ENCODE assay signal across 1 cellular context in the genomic region with DNA sequence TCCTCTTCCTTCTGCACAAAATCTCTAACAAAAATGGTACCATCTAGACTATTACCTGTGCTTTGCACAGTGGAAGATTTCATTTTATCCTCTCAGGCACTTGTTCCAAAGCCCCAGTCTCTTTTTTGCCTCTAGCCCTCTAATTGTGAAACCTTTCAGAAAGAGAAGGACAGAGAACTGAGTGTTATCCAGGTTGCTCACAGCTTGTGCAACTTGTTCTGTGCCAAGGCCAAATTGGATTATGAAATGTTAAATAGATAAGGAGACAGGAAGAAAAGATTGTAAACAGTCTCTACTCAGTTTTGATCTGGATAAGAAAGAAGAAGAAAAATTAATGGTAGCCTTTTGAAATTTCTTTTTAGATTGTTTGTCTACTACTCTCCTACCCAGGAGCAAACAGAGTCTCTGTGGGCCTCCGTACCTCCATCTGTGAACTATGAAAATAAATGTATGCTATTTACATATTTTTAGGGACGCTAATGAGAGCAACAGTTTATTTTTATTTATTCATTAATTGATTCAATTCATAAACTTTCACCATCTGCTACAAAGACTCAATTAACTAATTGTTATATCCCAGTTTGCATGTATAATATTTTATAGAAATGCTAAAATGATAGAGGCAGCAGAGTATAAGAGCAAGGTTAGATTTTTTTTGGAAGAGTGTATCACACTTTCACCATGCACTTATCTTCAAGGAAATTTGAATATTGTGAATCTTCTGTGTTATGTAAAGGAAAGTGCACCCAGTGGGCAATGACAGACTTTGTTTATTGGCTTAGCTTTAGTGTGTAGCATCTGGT.
TF ChIP-seq lines count a peak whose summit lies in the region.

No MANE protein-coding gene starts in this region.

TF ChIP-seq in GM23338, 12 proteins besides CTCF, POLR2A, EP300 and RAD21 (continued from another document):
- TF ChIP-seq, protein P1, sequence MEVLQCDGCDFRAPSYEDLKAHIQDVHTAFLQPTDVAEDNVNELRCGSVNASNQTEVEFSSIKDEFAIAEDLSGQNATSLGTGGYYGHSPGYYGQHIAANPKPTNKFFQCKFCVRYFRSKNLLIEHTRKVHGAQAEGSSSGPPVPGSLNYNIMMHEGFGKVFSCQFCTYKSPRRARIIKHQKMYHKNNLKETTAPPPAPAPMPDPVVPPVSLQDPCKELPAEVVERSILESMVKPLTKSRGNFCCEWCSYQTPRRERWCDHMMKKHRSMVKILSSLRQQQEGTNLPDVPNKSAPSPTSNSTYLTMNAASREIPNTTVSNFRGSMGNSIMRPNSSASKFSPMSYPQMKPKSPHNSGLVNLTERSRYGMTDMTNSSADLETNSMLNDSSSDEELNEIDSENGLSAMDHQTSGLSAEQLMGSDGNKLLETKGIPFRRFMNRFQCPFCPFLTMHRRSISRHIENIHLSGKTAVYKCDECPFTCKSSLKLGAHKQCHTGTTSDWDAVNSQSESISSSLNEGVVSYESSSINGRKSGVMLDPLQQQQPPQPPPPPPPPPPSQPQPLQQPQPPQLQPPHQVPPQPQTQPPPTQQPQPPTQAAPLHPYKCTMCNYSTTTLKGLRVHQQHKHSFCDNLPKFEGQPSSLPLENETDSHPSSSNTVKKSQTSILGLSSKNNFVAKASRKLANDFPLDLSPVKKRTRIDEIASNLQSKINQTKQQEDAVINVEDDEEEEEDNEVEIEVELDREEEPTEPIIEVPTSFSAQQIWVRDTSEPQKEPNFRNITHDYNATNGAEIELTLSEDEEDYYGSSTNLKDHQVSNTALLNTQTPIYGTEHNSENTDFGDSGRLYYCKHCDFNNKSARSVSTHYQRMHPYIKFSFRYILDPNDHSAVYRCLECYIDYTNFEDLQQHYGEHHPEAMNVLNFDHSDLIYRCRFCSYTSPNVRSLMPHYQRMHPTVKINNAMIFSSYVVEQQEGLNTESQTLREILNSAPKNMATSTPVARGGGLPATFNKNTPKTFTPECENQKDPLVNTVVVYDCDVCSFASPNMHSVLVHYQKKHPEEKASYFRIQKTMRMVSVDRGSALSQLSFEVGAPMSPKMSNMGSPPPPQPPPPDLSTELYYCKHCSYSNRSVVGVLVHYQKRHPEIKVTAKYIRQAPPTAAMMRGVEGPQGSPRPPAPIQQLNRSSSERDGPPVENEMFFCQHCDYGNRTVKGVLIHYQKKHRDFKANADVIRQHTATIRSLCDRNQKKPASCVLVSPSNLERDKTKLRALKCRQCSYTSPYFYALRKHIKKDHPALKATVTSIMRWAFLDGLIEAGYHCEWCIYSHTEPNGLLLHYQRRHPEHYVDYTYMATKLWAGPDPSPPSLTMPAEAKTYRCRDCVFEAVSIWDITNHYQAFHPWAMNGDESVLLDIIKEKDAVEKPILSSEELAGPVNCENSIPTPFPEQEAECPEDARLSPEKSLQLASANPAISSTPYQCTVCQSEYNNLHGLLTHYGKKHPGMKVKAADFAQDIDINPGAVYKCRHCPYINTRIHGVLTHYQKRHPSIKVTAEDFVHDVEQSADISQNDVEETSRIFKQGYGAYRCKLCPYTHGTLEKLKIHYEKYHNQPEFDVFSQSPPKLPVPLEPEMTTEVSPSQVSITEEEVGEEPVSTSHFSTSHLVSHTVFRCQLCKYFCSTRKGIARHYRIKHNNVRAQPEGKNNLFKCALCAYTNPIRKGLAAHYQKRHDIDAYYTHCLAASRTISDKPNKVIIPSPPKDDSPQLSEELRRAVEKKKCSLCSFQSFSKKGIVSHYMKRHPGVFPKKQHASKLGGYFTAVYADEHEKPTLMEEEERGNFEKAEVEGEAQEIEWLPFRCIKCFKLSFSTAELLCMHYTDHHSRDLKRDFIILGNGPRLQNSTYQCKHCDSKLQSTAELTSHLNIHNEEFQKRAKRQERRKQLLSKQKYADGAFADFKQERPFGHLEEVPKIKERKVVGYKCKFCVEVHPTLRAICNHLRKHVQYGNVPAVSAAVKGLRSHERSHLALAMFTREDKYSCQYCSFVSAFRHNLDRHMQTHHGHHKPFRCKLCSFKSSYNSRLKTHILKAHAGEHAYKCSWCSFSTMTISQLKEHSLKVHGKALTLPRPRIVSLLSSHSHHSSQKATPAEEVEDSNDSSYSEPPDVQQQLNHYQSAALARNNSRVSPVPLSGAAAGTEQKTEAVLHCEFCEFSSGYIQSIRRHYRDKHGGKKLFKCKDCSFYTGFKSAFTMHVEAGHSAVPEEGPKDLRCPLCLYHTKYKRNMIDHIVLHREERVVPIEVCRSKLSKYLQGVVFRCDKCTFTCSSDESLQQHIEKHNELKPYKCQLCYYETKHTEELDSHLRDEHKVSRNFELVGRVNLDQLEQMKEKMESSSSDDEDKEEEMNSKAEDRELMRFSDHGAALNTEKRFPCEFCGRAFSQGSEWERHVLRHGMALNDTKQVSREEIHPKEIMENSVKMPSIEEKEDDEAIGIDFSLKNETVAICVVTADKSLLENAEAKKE (CRISPR knock-in tag; IDR thresholded peaks at IDR 0.05) = no peak
- no peak for TF ChIP-seq EZH2phosphoT487 (IDR thresholded peaks at IDR 0.05; ENCODE audit: unreplicated experiment)
- TF ChIP-seq NANOG (IDR thresholded peaks at IDR 0.05; ENCODE audit: borderline replicate concordance) = no peak
- no peak for TF ChIP-seq STAT1 (IDR thresholded peaks at IDR 0.05; ENCODE audit: unreplicated experiment)
- no peak for TF ChIP-seq POLR2AphosphoS5 (IDR thresholded peaks at IDR 0.05; ENCODE audit: low read depth)
- TF ChIP-seq EZH2 (IDR thresholded peaks at IDR 0.05; ENCODE audit: low read depth, unreplicated experiment) = no peak
- TF ChIP-seq JUNB (IDR thresholded peaks at IDR 0.05; ENCODE audit: unreplicated experiment) = no peak
- no peak for TF ChIP-seq CREB1 (CRISPR knock-in tag; IDR thresholded peaks at IDR 0.05; ENCODE audit: low read depth)
- no peak for TF ChIP-seq ZNF114 (CRISPR knock-in tag; IDR thresholded peaks at IDR 0.05)
- TF ChIP-seq, protein P2, sequence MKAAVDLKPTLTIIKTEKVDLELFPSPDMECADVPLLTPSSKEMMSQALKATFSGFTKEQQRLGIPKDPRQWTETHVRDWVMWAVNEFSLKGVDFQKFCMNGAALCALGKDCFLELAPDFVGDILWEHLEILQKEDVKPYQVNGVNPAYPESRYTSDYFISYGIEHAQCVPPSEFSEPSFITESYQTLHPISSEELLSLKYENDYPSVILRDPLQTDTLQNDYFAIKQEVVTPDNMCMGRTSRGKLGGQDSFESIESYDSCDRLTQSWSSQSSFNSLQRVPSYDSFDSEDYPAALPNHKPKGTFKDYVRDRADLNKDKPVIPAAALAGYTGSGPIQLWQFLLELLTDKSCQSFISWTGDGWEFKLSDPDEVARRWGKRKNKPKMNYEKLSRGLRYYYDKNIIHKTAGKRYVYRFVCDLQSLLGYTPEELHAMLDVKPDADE (IDR thresholded peaks at IDR 0.05) = no peak
